ENCODE assay signal across 19 cellular contexts in genomic region chr5:7673658-7674057, GRCh38.
DNase-seq lines count a peak whose midpoint lies in the region; ATAC-seq and TF ChIP-seq lines count a peak whose summit lies in the region.
"Had no signal": no experiment of that assay in that cellular context is flagged by ENCODE, and none has a peak within 500 bp of the region (broad histone marks: within the 10 kb centered on the region; RNA-seq: fewer than 3 reads in every experiment).

No MANE protein-coding gene starts in this region.

- H3K79me1 ChIP-seq in H9 (ENCODE audit: insufficient read depth, low read depth, low read length, poor library complexity, severe bottlenecking) (no peaks in the 10 kb centered on the region), mesendoderm (ENCODE audit: low read length) (peaks cover 7% of the 10 kb centered on the region)

- H3K27ac ChIP-seq in H9 (ENCODE audit: insufficient read length, low read depth, low read length), result no peak overlapping the region
- no peak overlapping the region for H3K27ac ChIP-seq in mesendoderm (ENCODE audit: low read depth, low read length)
- no peak overlapping the region for H3K27ac ChIP-seq in lower lobe of right lung
- H3K27ac ChIP-seq: GM23248 had no signal

- no peak overlapping the region for H3T11ph ChIP-seq in H9 (ENCODE audit: low read length)

- H3K4ac ChIP-seq in H9 (ENCODE audit: low read depth, low read length) (no peak overlapping the region), mesendoderm (ENCODE audit: low read depth, low read length) (no peak overlapping the region)

- H3K27me3 ChIP-seq in H9 (ENCODE audit: insufficient read depth, low read length) (no peaks in the 10 kb centered on the region), mesendoderm (ENCODE audit: insufficient read depth, low read length, poor library complexity) (no peaks in the 10 kb centered on the region), lower lobe of right lung (ENCODE audit: low read depth) (no peaks in the 10 kb centered on the region)
- H3K27me3 ChIP-seq: BE2C had no signal

- H4K8ac ChIP-seq in H9 (replicated peaks; ENCODE audit: insufficient read length, low read depth, low read length) (no peak overlapping the region), mesendoderm (ENCODE audit: low read depth, low read length) (no peak overlapping the region)

- H4K91ac ChIP-seq in H9 (ENCODE audit: insufficient read length, low read depth, low read length), result no peak overlapping the region

- H3K4me3 ChIP-seq in mesendoderm (ENCODE audit: low read length), result no peak overlapping the region
- H3K4me3 ChIP-seq in lower lobe of right lung, result no peak overlapping the region
- H3K4me3 ChIP-seq: GM23248 had no signal

- H3K4me1 ChIP-seq in H9 (ENCODE audit: insufficient read depth, low read length) (0 out of 2 replicates have a peak, but pooled peaks cover 3% of the 10 kb centered on the region), mesendoderm (ENCODE audit: control insufficient read depth, low read depth, low read length) (no peaks in the 10 kb centered on the region), lower lobe of right lung (no peaks in the 10 kb centered on the region)
- H3K4me1 ChIP-seq: BE2C had no signal

- no peak overlapping the region for H2AK5ac ChIP-seq in H9 (ENCODE audit: insufficient read length, low read length)
- no peak overlapping the region for H2AK5ac ChIP-seq in mesendoderm (ENCODE audit: low read length)

- H3K79me2 ChIP-seq in H9 (ENCODE audit: insufficient read depth, low read length), result peaks cover 2% of the 10 kb centered on the region; the same call in 1 of the 2 replicates
- H3K79me2 ChIP-seq in mesendoderm (ENCODE audit: control insufficient read depth, insufficient read depth, low read length), result no peaks in the 10 kb centered on the region

- no peaks in the 10 kb centered on the region for H3K27me3 Mint-ChIP-seq in H9 (ENCODE audit: low read depth)
- H3K27me3 Mint-ChIP-seq: CD4-positive, CD25-positive, alpha-beta regulatory T cell; CD8-positive, alpha-beta memory T cell had no signal

- no peak overlapping the region for H2BK12ac ChIP-seq in H9 (ENCODE audit: insufficient read length, low read depth, low read length)

- no peak overlapping the region for H2BK120ac ChIP-seq in H9 (ENCODE audit: low read depth, low read length, poor library complexity, severe bottlenecking)
- no peak overlapping the region for H2BK120ac ChIP-seq in mesendoderm (ENCODE audit: low read depth, low read length)

- H3K9me3 Mint-ChIP-seq in H9, result peaks cover 2 to 7% of the 10 kb centered on the region in 2 experiments; a peak in 4 of 5 replicates
- H3K9me3 Mint-ChIP-seq: CD8-positive, alpha-beta memory T cell had no signal

- no peak overlapping the region for H3K27ac Mint-ChIP-seq in H9
- H3K27ac Mint-ChIP-seq: CD4-positive, CD25-positive, alpha-beta regulatory T cell; CD8-positive, alpha-beta memory T cell had no signal

- no peak overlapping the region for H3K4me2 ChIP-seq in H9 (ENCODE audit: insufficient read depth, insufficient read length, low read length)
- no peak overlapping the region for H3K4me2 ChIP-seq in mesendoderm (ENCODE audit: low read length)

- H3K18ac ChIP-seq in H9 (ENCODE audit: insufficient read length, low read depth, low read length) (peak overlapping the region; percentile 1), mesendoderm (ENCODE audit: low read length) (no peak overlapping the region)

- no peaks in the 10 kb centered on the region for H3K9me3 ChIP-seq in H9 (ENCODE audit: control insufficient read depth, low read depth, low read length)
- no peaks in the 10 kb centered on the region for H3K9me3 ChIP-seq in lower lobe of right lung
- H3K9me3 ChIP-seq: BE2C had no signal

- no peak overlapping the region for H3K9ac ChIP-seq in H9 (ENCODE audit: extremely low read depth, insufficient read length, low read length)
- H3K9ac ChIP-seq in mesendoderm (ENCODE audit: low read length), result no peak overlapping the region
- H3K9ac ChIP-seq: GM23248 had no signal

- no peak overlapping the region for H2BK20ac ChIP-seq in H9 (ENCODE audit: low read depth, low read length, poor library complexity, severe bottlenecking)

- H3K23ac ChIP-seq in H9 (ENCODE audit: insufficient read length, low read depth, low read length), result no peak overlapping the region
- no peak overlapping the region for H3K23ac ChIP-seq in mesendoderm (ENCODE audit: low read length)

- no peaks in the 10 kb centered on the region for H3K36me3 ChIP-seq in mesendoderm (ENCODE audit: control insufficient read depth, insufficient read depth, low read length)
- no peaks in the 10 kb centered on the region for H3K36me3 ChIP-seq in lower lobe of right lung
- H3K36me3 ChIP-seq: BE2C had no signal

- no peak for ATAC-seq in lower lobe of right lung

- H4K20me1 ChIP-seq in H9 (ENCODE audit: control insufficient read depth, insufficient read depth, insufficient read length), result no peaks in the 10 kb centered on the region

- no peak overlapping the region for H2BK15ac ChIP-seq in H9 (ENCODE audit: low read depth, low read length)
- H2BK15ac ChIP-seq in mesendoderm (replicated peaks; ENCODE audit: low read depth), result no peak overlapping the region

- H2AFZ ChIP-seq in H9 (ENCODE audit: low read length), result no peak overlapping the region
- H2AFZ ChIP-seq: GM23248 had no signal

- H3K23me2 ChIP-seq in H9 (ENCODE audit: insufficient read length, low read depth, low read length, poor library complexity, severe bottlenecking), result no peaks in the 10 kb centered on the region

- H3K4me3 Mint-ChIP-seq in H9, result no peak overlapping the region
- H3K4me3 Mint-ChIP-seq: CD4-positive, CD25-positive, alpha-beta regulatory T cell; CD8-positive, alpha-beta memory T cell had no signal

- H3K36me3 Mint-ChIP-seq in H9 (ENCODE audit: insufficient read depth in 1 of 3, low read depth in 3 of 3), result peaks cover 11 to 12% (median 12%) of the 10 kb centered on the region in 3 experiments; a peak in 6 of 7 replicates
- H3K36me3 Mint-ChIP-seq: CD4-positive, CD25-positive, alpha-beta regulatory T cell; CD8-positive, alpha-beta memory T cell had no signal

- no peak for DNase-seq in H9
- peak; percentile 21 for DNase-seq in astrocyte of the hippocampus (ENCODE audit: low read depth, low spot score)
- peak; percentile 43 for DNase-seq in mesendoderm
- DNase-seq in T-helper 1 cell, result no peak
- DNase-seq in lower lobe of right lung, result no peak
- no peak for DNase-seq in effector CD8-positive, alpha-beta T cell (lab: John Stamatoyannopoulos, UW)
- no peak for DNase-seq in activated T-cell treated with anti-CD3 and anti-CD28 coated beads, Interleukin-2, amount 50 U/mL, for 1 hour
- DNase-seq: ACHN; BE2C; C1 segment of cervical spinal cord; CD4-positive, CD25-positive, alpha-beta regulatory T cell; CD8-positive, alpha-beta memory T cell; COR-L47; DMS 273 treated with DMSO at 0.1 percent for 48 hours; DMS53; DND-41; EL; GM23248; H7 had no signal

- H4K5ac ChIP-seq in H9 (ENCODE audit: insufficient read length, low read depth, low read length) (no peak overlapping the region), mesendoderm (ENCODE audit: low read length) (no peak overlapping the region)

- WGBS in H9 (ENCODE audit: extremely low coverage, insufficient read length, low lambda C conversion rate), result no CpG with 5 or more reads among the region's 7 CpGs
- WGBS in mesendoderm (ENCODE audit: extremely low coverage, insufficient coverage, low lambda C conversion rate), result no CpG with 5 or more reads among the region's 7 CpGs

- no peak overlapping the region for H3K56ac ChIP-seq in H9 (ENCODE audit: insufficient read length, low read depth, low read length)
- H3K56ac ChIP-seq in mesendoderm (ENCODE audit: low read length), result no peak overlapping the region

- intact Hi-C loops in lower lobe of right lung (cut with DNase I), result no loop called here

- no peak overlapping the region for H2BK5ac ChIP-seq in H9 (ENCODE audit: insufficient read length, low read length)
- no peak overlapping the region for H2BK5ac ChIP-seq in mesendoderm (ENCODE audit: low read length)

- H3K14ac ChIP-seq in H9 (ENCODE audit: insufficient read depth, low read length), result no peak overlapping the region

- no peaks in the 10 kb centered on the region for H3K4me1 Mint-ChIP-seq in H9
- H3K4me1 Mint-ChIP-seq: CD4-positive, CD25-positive, alpha-beta regulatory T cell; CD8-positive, alpha-beta memory T cell had no signal

- TF ChIP-seq CTCF in H9 (conservative IDR thresholded peaks at IDR 0.05) (no peak), lower lobe of right lung (IDR thresholded peaks at IDR 0.05) (no peak)

Comparison
In these comparisons a context has a peak if more than half of its experiments do, and no peak if none do; other contexts are left out.
1. DNase-seq: peak in astrocyte of the hippocampus (single experiment) and mesendoderm (single experiment); none in H9 (single experiment), T-helper 1 cell (0 of 5), lower lobe of right lung (single experiment), effector CD8-positive, alpha-beta T cell (single experiment) and activated T-cell treated with anti-CD3 and anti-CD28 coated beads, Interleukin-2, amount 50 U/mL, for 1 hour (single experiment).